In genomic region chr13:52165410-52165809, GRCh38 we compare ENCODE assay signal across 1 cellular context.
A peak's percentile ranks its signal among the peaks of the same experiment; 100 is the strongest.
TF ChIP-seq lines count a peak whose summit lies in the region.

No MANE protein-coding gene starts in this region.

TF ChIP-seq in K562, 482 proteins besides CTCF, POLR2A, EP300 and RAD21 (continued from another document):
- TF ChIP-seq EHMT2 (IDR thresholded peaks at IDR 0.05) (0 out of 2 replicates have a peak, but pooled peaks have one; percentile 24), RHOXF2B (CRISPR knock-in tag; conservative IDR thresholded peaks at IDR 0.05) (no peak), SMAD2 (IDR thresholded peaks at IDR 0.05; ENCODE audit: low read depth, low read length) (no peak), RCOR1 (IDR thresholded peaks at IDR 0.05; ENCODE audit: borderline replicate concordance in 1 of 2, low read depth in 2 of 2, low read length in 2 of 2) (peak in 1 of 2 experiments; percentile 29; a peak in 1 of 4 replicates), ARID2 (IDR thresholded peaks at IDR 0.05) (no peak), ZFP36 (IDR thresholded peaks at IDR 0.05; ENCODE audit: low read depth, low read length, partially characterized antibody) (no peak), CBFA2T3 (IDR thresholded peaks at IDR 0.05) (peak; percentile 26; the same call in 1 of the 2 replicates), ATF3 (IDR thresholded peaks at IDR 0.05) (no peak), ATF3 (CRISPR knock-in tag; conservative IDR thresholded peaks at IDR 0.05) (no peak), ARID3B (CRISPR knock-in tag; IDR thresholded peaks at IDR 0.05; ENCODE audit: borderline replicate concordance) (no peak), TCF3 (CRISPR knock-in tag; IDR thresholded peaks at IDR 0.05) (peak; percentile 30; the same call in 1 of the 2 replicates), KDM1A (IDR thresholded peaks at IDR 0.05) (peak; percentile 17 to 42; a peak in 2 of 4 replicates), ELF1 (tag; IDR thresholded peaks at IDR 0.05) (no peak), MAFF (IDR thresholded peaks at IDR 0.05; ENCODE audit: low read length) (no peak), ESRRA (IDR thresholded peaks at IDR 0.05; ENCODE audit: borderline replicate concordance, low read depth) (peak; percentile 67)
- TF ChIP-seq, protein P1, sequence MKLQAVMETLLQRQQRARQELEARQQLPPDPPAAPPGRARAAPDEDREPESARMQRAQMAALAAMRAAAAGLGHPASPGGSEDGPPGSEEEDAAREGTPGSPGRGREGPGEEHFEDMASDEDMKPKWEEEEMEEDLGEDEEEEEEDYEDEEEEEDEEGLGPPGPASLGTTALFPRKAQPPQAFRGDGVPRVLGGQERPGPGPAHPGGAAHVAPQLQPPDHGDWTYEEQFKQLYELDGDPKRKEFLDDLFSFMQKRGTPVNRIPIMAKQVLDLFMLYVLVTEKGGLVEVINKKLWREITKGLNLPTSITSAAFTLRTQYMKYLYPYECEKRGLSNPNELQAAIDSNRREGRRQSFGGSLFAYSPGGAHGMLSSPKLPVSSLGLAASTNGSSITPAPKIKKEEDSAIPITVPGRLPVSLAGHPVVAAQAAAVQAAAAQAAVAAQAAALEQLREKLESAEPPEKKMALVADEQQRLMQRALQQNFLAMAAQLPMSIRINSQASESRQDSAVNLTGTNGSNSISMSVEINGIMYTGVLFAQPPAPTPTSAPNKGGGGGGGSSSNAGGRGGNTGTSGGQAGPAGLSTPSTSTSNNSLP (IDR thresholded peaks at IDR 0.05; ENCODE audit: borderline replicate concordance, low read depth, low read length): no peak
- TF ChIP-seq, protein P2, sequence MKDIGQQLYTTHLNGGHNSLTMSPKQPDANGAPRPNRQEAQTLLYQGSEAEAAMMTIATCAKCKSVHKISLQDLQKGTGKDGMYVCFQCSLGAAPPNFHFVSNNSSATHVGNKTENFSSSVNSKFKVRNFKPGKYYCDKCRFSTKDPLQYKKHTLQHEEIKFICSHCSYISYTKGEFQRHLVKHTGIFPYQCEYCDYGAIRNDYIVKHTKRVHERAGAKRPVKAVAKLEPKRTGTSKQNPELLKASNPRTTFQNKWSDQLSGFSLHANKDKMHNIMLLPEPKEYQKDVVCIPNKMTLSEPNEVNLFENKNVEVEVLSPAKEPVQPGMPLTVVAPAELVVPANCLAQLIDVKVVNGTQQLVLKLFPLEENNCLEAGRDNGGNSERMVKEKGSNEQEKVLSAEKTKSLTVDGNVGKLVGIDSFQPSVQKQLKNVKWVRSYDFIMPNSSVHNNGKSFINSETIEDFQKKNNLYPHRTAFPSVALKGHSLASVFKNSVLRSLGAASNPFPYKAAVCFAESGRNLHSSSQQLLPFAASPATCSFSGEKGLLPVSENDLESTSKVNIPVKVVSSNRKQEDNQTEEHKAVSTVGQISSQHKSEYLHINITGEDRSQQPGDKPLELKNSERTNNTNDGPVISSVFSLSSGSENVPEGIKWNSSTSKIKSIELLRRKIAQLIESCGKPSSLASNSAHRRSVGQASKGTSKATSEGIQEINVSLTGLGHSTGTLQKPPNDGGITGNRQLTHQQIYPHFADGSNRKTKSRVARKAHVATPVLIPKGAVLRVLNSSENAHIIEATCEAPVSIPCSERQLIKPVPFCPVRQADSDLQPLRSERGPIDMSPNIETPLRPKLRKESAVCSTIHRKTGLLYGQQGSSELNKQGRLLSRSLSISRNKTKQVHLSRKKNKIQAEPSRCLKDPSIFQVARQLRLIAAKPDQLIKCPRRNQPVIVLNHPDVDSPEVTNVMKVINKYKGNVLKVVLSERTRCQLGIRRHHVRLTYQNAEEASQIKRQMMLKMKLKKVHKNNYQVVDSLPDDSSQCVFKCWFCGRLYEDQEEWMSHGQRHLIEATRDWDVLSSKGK (CRISPR knock-in tag; IDR thresholded peaks at IDR 0.05): no peak
TF ChIP-seq in K562: peak in this region for 9.
